In genomic region chr4:36325499-36325898, GRCh38 we compare ENCODE assay signal across 9 cellular contexts. TPM values are rescaled to one million over a fixed set of nuclear protein-coding genes. Genes with fewer than 3 reads are reported as not detected.
A peak's percentile ranks its signal among the peaks of the same experiment; 100 is the strongest.
DNase-seq lines count a peak whose midpoint lies in the region; ATAC-seq, FAIRE-seq and TF ChIP-seq lines count a peak whose summit lies in the region.
"Had no signal": no experiment of that assay in that cellular context is flagged by ENCODE, and none has a peak within 500 bp of the region (broad histone marks: within the 10 kb centered on the region; RNA-seq: fewer than 3 reads in every experiment).

No MANE protein-coding gene starts in this region.

- no peaks in the 10 kb centered on the region for H3K9me3 ChIP-seq in uterus

- no peak overlapping the region for H3K27ac ChIP-seq in uterus

- intact Hi-C loops in uterus (cut with DNase I; ENCODE audit: low total_unique reads), result no loop called here

- FAIRE-seq in HTR-8/SVneo (lab: Jason Lieb, UNC), result no peak

- peak; percentile 34 for DNase-seq in epithelial cell of esophagus (ENCODE audit: low read depth)
- DNase-seq in NCI-H526 treated with DMSO at 0.1 percent for 48 hours (lab: John Stamatoyannopoulos, UW), result no peak
- no peak for DNase-seq in uterus
- no peak for DNase-seq in ecto neural progenitor cell (ENCODE audit: low spot score)
- no peak for DNase-seq in HTR-8/SVneo (ENCODE audit: insufficient read length, low spot score)
- DNase-seq: NCI-H69 had no signal

- peak; percentile 83 for ATAC-seq in GM18520 (IDR thresholded peaks at IDR 0.05; ENCODE audit: unreplicated experiment)
- peak; percentile 75 for ATAC-seq in GM21528 (IDR thresholded peaks at IDR 0.05; ENCODE audit: low FRiP score, unreplicated experiment)
- peak; percentile 79 for ATAC-seq in HG03460 (IDR thresholded peaks at IDR 0.05; ENCODE audit: unreplicated experiment)

- TF ChIP-seq CTCF in epithelial cell of esophagus (IDR thresholded peaks at IDR 0.05; ENCODE audit: insufficient read depth, low read depth, low read length, missing control alignments) (no peak), uterus (IDR thresholded peaks at IDR 0.05) (no peak)

- TF ChIP-seq POLR2A in uterus (IDR thresholded peaks at IDR 0.05), result no peak

- H3K36me3 ChIP-seq in uterus, result no peaks in the 10 kb centered on the region

- no peaks in the 10 kb centered on the region for H3K4me1 ChIP-seq in uterus

- no peak overlapping the region for H3K4me3 ChIP-seq in epithelial cell of esophagus (ENCODE audit: low read length)
- no peak overlapping the region for H3K4me3 ChIP-seq in uterus

- no peaks in the 10 kb centered on the region for H3K27me3 ChIP-seq in uterus

RNA-seq across cellular contexts. Expression of gene DTHD1, which starts 44.1 kb away (rescaled TPM):
- 1 to 10 TPM; 1.0 to 2.5 (median 2.1) TPM for total RNA-seq in uterus
